Comparison of ENCODE assay signal across 1 cellular context in the genomic region with DNA sequence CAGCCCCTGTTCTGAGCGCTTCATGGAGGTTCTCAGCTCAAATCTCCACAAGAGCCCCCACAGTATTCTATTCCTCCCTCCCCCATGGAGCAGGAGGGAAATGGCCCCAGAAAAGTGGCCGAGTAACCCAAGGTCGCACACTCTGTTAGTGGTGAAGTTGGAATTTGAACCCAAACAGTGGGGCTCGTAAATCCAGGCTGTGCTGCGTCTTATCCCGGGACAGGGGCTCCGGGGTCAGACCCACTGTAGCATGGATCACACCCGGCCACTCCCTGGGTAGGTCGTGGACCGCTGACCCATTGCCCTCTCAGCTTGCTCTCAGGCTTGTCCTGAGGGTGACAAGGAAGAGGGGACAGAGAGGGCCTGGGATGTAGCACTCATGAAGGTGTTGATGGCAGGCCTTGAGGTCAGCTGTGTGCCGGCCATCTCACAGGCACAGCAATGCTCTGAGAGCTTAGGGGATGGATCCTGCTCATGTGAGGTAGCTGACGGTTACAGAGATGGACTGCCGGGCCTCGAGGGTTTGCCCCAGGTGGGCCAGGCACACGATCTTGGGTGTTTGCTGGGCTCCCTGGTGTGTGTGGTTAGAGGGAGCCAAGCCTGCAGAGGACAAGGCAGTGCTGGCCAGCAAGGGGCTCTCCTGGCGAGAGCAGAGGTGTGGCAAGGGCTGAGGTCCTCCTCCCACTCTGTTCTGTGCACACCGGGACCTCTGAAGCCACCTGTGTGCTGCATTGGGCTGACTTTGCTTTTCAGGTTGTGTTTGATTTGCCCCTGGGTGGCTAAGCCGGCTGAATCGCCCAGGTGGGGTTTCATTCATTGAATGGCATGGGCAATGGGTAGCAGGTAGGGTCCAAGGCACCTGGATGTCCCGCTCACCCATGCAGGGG.
A peak's percentile ranks its signal among the peaks of the same experiment; 100 is the strongest.
TF ChIP-seq lines count a peak whose summit lies in the region.

No MANE protein-coding gene starts in this region.

TF ChIP-seq in HepG2, 621 proteins besides CTCF, POLR2A, EP300 and RAD21 (continued from another document):
- TF ChIP-seq, protein P1, sequence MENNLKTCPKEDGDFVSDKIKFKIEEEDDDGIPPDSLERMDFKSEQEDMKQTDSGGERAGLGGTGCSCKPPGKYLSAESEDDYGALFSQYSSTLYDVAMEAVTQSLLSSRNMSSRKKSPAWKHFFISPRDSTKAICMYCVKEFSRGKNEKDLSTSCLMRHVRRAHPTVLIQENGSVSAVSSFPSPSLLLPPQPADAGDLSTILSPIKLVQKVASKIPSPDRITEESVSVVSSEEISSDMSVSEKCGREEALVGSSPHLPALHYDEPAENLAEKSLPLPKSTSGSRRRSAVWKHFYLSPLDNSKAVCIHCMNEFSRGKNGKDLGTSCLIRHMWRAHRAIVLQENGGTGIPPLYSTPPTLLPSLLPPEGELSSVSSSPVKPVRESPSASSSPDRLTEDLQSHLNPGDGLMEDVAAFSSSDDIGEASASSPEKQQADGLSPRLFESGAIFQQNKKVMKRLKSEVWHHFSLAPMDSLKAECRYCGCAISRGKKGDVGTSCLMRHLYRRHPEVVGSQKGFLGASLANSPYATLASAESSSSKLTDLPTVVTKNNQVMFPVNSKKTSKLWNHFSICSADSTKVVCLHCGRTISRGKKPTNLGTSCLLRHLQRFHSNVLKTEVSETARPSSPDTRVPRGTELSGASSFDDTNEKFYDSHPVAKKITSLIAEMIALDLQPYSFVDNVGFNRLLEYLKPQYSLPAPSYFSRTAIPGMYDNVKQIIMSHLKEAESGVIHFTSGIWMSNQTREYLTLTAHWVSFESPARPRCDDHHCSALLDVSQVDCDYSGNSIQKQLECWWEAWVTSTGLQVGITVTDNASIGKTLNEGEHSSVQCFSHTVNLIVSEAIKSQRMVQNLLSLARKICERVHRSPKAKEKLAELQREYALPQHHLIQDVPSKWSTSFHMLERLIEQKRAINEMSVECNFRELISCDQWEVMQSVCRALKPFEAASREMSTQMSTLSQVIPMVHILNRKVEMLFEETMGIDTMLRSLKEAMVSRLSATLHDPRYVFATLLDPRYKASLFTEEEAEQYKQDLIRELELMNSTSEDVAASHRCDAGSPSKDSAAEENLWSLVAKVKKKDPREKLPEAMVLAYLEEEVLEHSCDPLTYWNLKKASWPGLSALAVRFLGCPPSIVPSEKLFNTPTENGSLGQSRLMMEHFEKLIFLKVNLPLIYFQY (CRISPR knock-in tag; IDR thresholded peaks at IDR 0.05; ENCODE audit: borderline replicate concordance), result 0 out of 2 replicates have a peak, but pooled peaks have one; percentile 19
- peak; percentile 66 for TF ChIP-seq MED1 (CRISPR knock-in tag; IDR thresholded peaks at IDR 0.05)
- TF ChIP-seq HNRNPL (IDR thresholded peaks at IDR 0.05; ENCODE audit: low read depth, low read length), result 0 out of 2 replicates have a peak, but pooled peaks have one; percentile 48
- TF ChIP-seq MAFK (conservative IDR thresholded peaks at IDR 0.05 in 1 of 2, IDR thresholded peaks at IDR 0.05 in 1 of 2; ENCODE audit: low read length in 2 of 2), result no peak
- TF ChIP-seq ZNF788 (CRISPR knock-in tag; IDR thresholded peaks at IDR 0.05; ENCODE audit: borderline replicate concordance), result no peak
- TF ChIP-seq THYN1 (CRISPR knock-in tag; IDR thresholded peaks at IDR 0.05; ENCODE audit: borderline replicate concordance, low read depth), result no peak
- peak; percentile 95 for TF ChIP-seq ZNF292 (CRISPR knock-in tag; IDR thresholded peaks at IDR 0.05; ENCODE audit: borderline replicate concordance, low read depth)
- TF ChIP-seq ZNF563 (CRISPR knock-in tag; IDR thresholded peaks at IDR 0.05), result 0 out of 2 replicates have a peak, but pooled peaks have one; percentile 24
- TF ChIP-seq ESRRA (CRISPR knock-in tag; IDR thresholded peaks at IDR 0.05; ENCODE audit: low read depth), result peak; percentile 88
- no peak for TF ChIP-seq ONECUT2 (CRISPR knock-in tag; IDR thresholded peaks at IDR 0.05)
- TF ChIP-seq, protein P2, sequence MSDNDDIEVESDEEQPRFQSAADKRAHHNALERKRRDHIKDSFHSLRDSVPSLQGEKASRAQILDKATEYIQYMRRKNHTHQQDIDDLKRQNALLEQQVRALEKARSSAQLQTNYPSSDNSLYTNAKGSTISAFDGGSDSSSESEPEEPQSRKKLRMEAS (IDR thresholded peaks at IDR 0.05), result peak; percentile 51; the same call in 1 of the 2 replicates
